In genomic region chr12:29702972-29703371, GRCh38 we compare ENCODE assay signal across 18 cellular contexts.
"Had no signal": no experiment of that assay in that cellular context is flagged by ENCODE, and none has a peak within 500 bp of the region (broad histone marks: within the 10 kb centered on the region; RNA-seq: fewer than 3 reads in every experiment).

No MANE protein-coding gene starts in this region.

- DNase-seq: effector memory CD8-positive, alpha-beta T cell; gastrocnemius medialis; heart right ventricle; hypothalamus; kidney glomerular epithelial cell; naive thymus-derived CD4-positive, alpha-beta T cell; psoas muscle; retina; right lobe of liver; spleen; stimulated activated CD4-positive, alpha-beta T cell treated with anti-CD3 and anti-CD28 coated beads, Interleukin-15, amount 100 ng/mL, for 24 hours; stimulated activated CD4-positive, alpha-beta T cell treated with anti-CD3 and anti-CD28 coated beads, Interleukin-1b, Interleukin-23, amount 100 ng/mL, for 48 hours; stimulated activated CD4-positive, alpha-beta T cell treated with anti-CD3 and anti-CD28 coated beads, Interleukin-4, amount 100 ng/mL, for 4 hours; stimulated activated naive B cell treated with anti-CD40 and anti-IgM and Interleukin-4, amounts not matched to agents 10 μg/mL and 1 μg/mL and 100 μg/mL, for 72 hours; stimulated activated naive CD8-positive, alpha-beta T cell treated with anti-CD3 and anti-CD28 coated beads, Interleukin-15, amount 100 ng/mL, for 72 hours; testis; transverse colon had no signal

- FAIRE-seq: islet of Langerhans had no signal
